ENCODE assay signal across 20 cellular contexts in genomic region chr4:67687639-67688038, GRCh38. TPM values are rescaled to one million over a fixed set of nuclear protein-coding genes. Genes with fewer than 3 reads are reported as not detected.
DNase-seq lines count a peak whose midpoint lies in the region; TF ChIP-seq lines count a peak whose summit lies in the region.
"Had no signal": no experiment of that assay in that cellular context is flagged by ENCODE, and none has a peak within 500 bp of the region (broad histone marks: within the 10 kb centered on the region; RNA-seq: fewer than 3 reads in every experiment).

No MANE protein-coding gene starts in this region.

- 71 to 77% methylated on average over 4 of the region's 4 CpGs for WGBS in lower leg skin, 2 donors

- no peak for TF ChIP-seq CTCF in AG09319 (IDR thresholded peaks at IDR 0.05; ENCODE audit: low read depth, low read length)
- no peak for TF ChIP-seq CTCF in chondrocyte (IDR thresholded peaks at IDR 0.05)
- TF ChIP-seq CTCF in mesothelial cell of epicardium (IDR thresholded peaks at IDR 0.05; ENCODE audit: unreplicated experiment), result no peak
- no peak for TF ChIP-seq CTCF in lower leg skin (IDR thresholded peaks at IDR 0.05)

- peak overlapping the region; percentile 49 for H3K27ac Mint-ChIP-seq in chondrocyte (ENCODE audit: unreplicated experiment)
- peak overlapping the region; percentile 80 for H3K27ac Mint-ChIP-seq in mesothelial cell of epicardium
- H3K27ac Mint-ChIP-seq in activated T-helper 1 cell treated with anti-CD3 and anti-CD28 coated beads, Interleukin-12 subunit alpha, Interleukin-12 subunit beta, Interleukin-2, Interleukin-4 antibody, amounts not matched to agents 30 ng/mL and 10 ng/mL and 1 ng/mL, durations not matched to agents 14 hours and 24 hours and 36 hours, result no peak overlapping the region
- H3K27ac Mint-ChIP-seq: CD8-positive, alpha-beta memory T cell had no signal

- H3K36me3 Mint-ChIP-seq in chondrocyte (ENCODE audit: low read depth), result peaks cover 13% of the 10 kb centered on the region
- peaks cover 23% of the 10 kb centered on the region for H3K36me3 Mint-ChIP-seq in mesothelial cell of epicardium
- peaks cover 49% of the 10 kb centered on the region for H3K36me3 Mint-ChIP-seq in activated T-helper 1 cell treated with anti-CD3 and anti-CD28 coated beads, Interleukin-12 subunit alpha, Interleukin-12 subunit beta, Interleukin-2, Interleukin-4 antibody, amounts not matched to agents 30 ng/mL and 10 ng/mL and 1 ng/mL, durations not matched to agents 14 hours and 24 hours and 36 hours (ENCODE audit: low read depth)

- DNase-seq in AG09319 (ENCODE audit: extremely low read depth, low read depth), result peak; percentile 35
- peak; percentile 7 for DNase-seq in M059J (ENCODE audit: low read depth)
- DNase-seq in chondrocyte (ENCODE audit: low spot score), result no peak
- no peak for DNase-seq in mesothelial cell of epicardium (ENCODE audit: low spot score in 2 of 2, unreplicated experiment in 2 of 2)
- DNase-seq in substantia nigra (lab: John Stamatoyannopoulos, UW), result no peak
- DNase-seq in lower leg skin (ENCODE audit: low spot score in 2 of 2), result no peak
- no peak for DNase-seq in activated T-helper 1 cell treated with anti-CD3 and anti-CD28 coated beads, Interleukin-12 subunit alpha, Interleukin-12 subunit beta, Interleukin-2, Interleukin-4 antibody, amounts not matched to agents 30 ng/mL and 10 ng/mL and 1 ng/mL, durations not matched to agents 14 hours and 24 hours and 36 hours (ENCODE audit: low spot score)
- no peak for DNase-seq in NCI-H345 treated with DMSO at 0.1 percent for 48 hours (lab: John Stamatoyannopoulos, UW; ENCODE audit: unreplicated experiment)
- DNase-seq: ACHN; activated CD4-positive, alpha-beta T cell treated with anti-CD3 and anti-CD28 coated beads, Interleukin-2, amount 50 U/mL, for 1 hour; activated naive CD4-positive, alpha-beta T cell treated with Interleukin-2 at 50 U/mL for 16 hours; CD8-positive, alpha-beta memory T cell; colonic mucosa; gastrocnemius medialis; midbrain; NCI-H1930; NCI-H524; stimulated activated CD4-positive, alpha-beta T cell treated with anti-CD3 and anti-CD28 coated beads, Interleukin-4, amount 100 ng/mL, for 4 hours; uterus had no signal

- H3K4me3 Mint-ChIP-seq in chondrocyte (ENCODE audit: unreplicated experiment), result peak overlapping the region; percentile 17
- no peak overlapping the region for H3K4me3 Mint-ChIP-seq in mesothelial cell of epicardium
- no peak overlapping the region for H3K4me3 Mint-ChIP-seq in activated T-helper 1 cell treated with anti-CD3 and anti-CD28 coated beads, Interleukin-12 subunit alpha, Interleukin-12 subunit beta, Interleukin-2, Interleukin-4 antibody, amounts not matched to agents 30 ng/mL and 10 ng/mL and 1 ng/mL, durations not matched to agents 14 hours and 24 hours and 36 hours
- H3K4me3 Mint-ChIP-seq: CD8-positive, alpha-beta memory T cell had no signal

- H3K4me1 Mint-ChIP-seq in chondrocyte (ENCODE audit: low read depth) (peaks cover 29% of the 10 kb centered on the region), mesothelial cell of epicardium (peaks cover 2% of the 10 kb centered on the region)
- H3K4me1 Mint-ChIP-seq in activated T-helper 1 cell treated with anti-CD3 and anti-CD28 coated beads, Interleukin-12 subunit alpha, Interleukin-12 subunit beta, Interleukin-2, Interleukin-4 antibody, amounts not matched to agents 30 ng/mL and 10 ng/mL and 1 ng/mL, durations not matched to agents 14 hours and 24 hours and 36 hours (ENCODE audit: low read depth), result peaks cover 54% of the 10 kb centered on the region

- no peak overlapping the region for H3K4me3 ChIP-seq in lower leg skin (ENCODE audit: low read depth, poor library complexity, severe bottlenecking)
- H3K4me3 ChIP-seq: colonic mucosa, gastrocnemius medialis, prostate gland, uterus had no signal

- H3K27me3 Mint-ChIP-seq in chondrocyte (ENCODE audit: low read depth) (no peaks in the 10 kb centered on the region), mesothelial cell of epicardium (ENCODE audit: low read depth) (no peaks in the 10 kb centered on the region)
- no peaks in the 10 kb centered on the region for H3K27me3 Mint-ChIP-seq in activated T-helper 1 cell treated with anti-CD3 and anti-CD28 coated beads, Interleukin-12 subunit alpha, Interleukin-12 subunit beta, Interleukin-2, Interleukin-4 antibody, amounts not matched to agents 30 ng/mL and 10 ng/mL and 1 ng/mL, durations not matched to agents 14 hours and 24 hours and 36 hours (ENCODE audit: insufficient read depth)
- H3K27me3 Mint-ChIP-seq: CD8-positive, alpha-beta memory T cell had no signal

- H3K9me3 Mint-ChIP-seq in chondrocyte (ENCODE audit: low read depth) (peaks cover 10% of the 10 kb centered on the region), mesothelial cell of epicardium (peaks cover 5% of the 10 kb centered on the region)
- peaks cover 4% of the 10 kb centered on the region for H3K9me3 Mint-ChIP-seq in activated T-helper 1 cell treated with anti-CD3 and anti-CD28 coated beads, Interleukin-12 subunit alpha, Interleukin-12 subunit beta, Interleukin-2, Interleukin-4 antibody, amounts not matched to agents 30 ng/mL and 10 ng/mL and 1 ng/mL, durations not matched to agents 14 hours and 24 hours and 36 hours
- H3K9me3 Mint-ChIP-seq: CD8-positive, alpha-beta memory T cell had no signal

- TF ChIP-seq POLR2A in lower leg skin (IDR thresholded peaks at IDR 0.05), result no peak

- intact Hi-C loops in lower leg skin (cut with DNase I; ENCODE audit: low total_unique reads), result no loop called here
- intact Hi-C loops in activated T-helper 1 cell treated with anti-CD3 and anti-CD28 coated beads, Interleukin-12 subunit alpha, Interleukin-12 subunit beta, Interleukin-2, Interleukin-4 antibody, amounts not matched to agents 30 ng/mL and 10 ng/mL and 1 ng/mL, durations not matched to agents 14 hours and 24 hours and 36 hours (cut with micrococcal nuclease), result loop anchor here (5.0 kb wide), 1 partner anchor 40 kb away; no protein-coding TSS in a partner anchor

- no peak overlapping the region for H3K27ac ChIP-seq in substantia nigra (ENCODE audit: low read depth, low read length, poor library complexity, severe bottlenecking)
- H3K27ac ChIP-seq: colonic mucosa, gastrocnemius medialis, prostate gland, uterus had no signal

RNA-seq across cellular contexts. Expression of gene UBA6, which starts 13.3 kb away (rescaled TPM):
- total RNA-seq in M059J (2014; rRNA removed; shearing (Covaris generic)), result 89.4 and 132 TPM in 2 replicates
- total RNA-seq in chondrocyte (61.7 to 78.5 TPM (median 68.0 TPM) in 3 replicates), mesothelial cell of epicardium (81.1 to 88.6 TPM (median 82.3 TPM) in 3 replicates), lower leg skin (10 to 100 TPM; 37.0 to 59.9 (median 43.4) TPM)
- 78.2 and 78.5 TPM in 2 replicates for total RNA-seq in activated T-helper 1 cell treated with anti-CD3 and anti-CD28 coated beads, Interleukin-12 subunit alpha, Interleukin-12 subunit beta, Interleukin-2, Interleukin-4 antibody, amounts not matched to agents 30 ng/mL and 10 ng/mL and 1 ng/mL, durations not matched to agents 14 hours and 24 hours and 36 hours

Comparison
In these comparisons a context has a peak if more than half of its experiments do, and no peak if none do; other contexts are left out.
1. DNase-seq: peak in AG09319 (single experiment) and M059J (single experiment); none in chondrocyte (single experiment), mesothelial cell of epicardium (0 of 2), substantia nigra (0 of 49), lower leg skin (0 of 2), activated T-helper 1 cell treated with anti-CD3 and anti-CD28 coated beads, Interleukin-12 subunit alpha, Interleukin-12 subunit beta, Interleukin-2, Interleukin-4 antibody, amounts not matched to agents 30 ng/mL and 10 ng/mL and 1 ng/mL, durations not matched to agents 14 hours and 24 hours and 36 hours (single experiment) and NCI-H345 treated with DMSO at 0.1 percent for 48 hours (single experiment).